In the genomic region with DNA sequence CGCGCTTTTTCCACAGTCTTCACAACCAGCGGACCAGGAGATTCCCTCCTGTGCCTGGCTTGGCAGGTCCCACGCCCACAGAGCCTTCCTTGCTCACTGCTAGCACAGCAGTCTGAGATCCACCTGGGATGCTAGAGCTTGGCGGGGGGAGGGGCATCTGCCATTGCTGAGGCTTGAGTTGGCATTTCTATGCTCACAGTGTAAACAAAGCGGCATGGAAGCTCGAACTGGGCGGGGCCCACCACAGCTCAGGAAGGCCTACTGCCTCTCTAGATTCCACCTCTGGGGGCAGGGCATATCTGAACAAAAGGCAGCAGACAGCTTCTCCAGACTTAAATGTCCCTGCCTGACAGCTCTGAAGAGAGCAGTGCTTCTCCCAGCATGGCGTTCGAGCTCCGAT, we compare ENCODE assay signal across 7 cellular contexts. TPM values are rescaled to one million over a fixed set of nuclear protein-coding genes. Genes with fewer than 3 reads are reported as not detected.
DNase-seq lines count a peak whose midpoint lies in the region; ATAC-seq and TF ChIP-seq lines count a peak whose summit lies in the region.
"Not testable (repeated sequence)": the region's sequence is repeated elsewhere in the genome, so short reads cannot be mapped to it uniquely, and the experiment has no call there.

No MANE protein-coding gene starts in this region.

- H3K36me3 ChIP-seq in H7 (replicated peaks; ENCODE audit: control insufficient read depth, insufficient read depth, low read length): not testable (repeated sequence)

- TF ChIP-seq CTCF in RWPE1 (conservative IDR thresholded peaks at IDR 0.05; ENCODE audit: low read depth); foreskin keratinocyte (conservative IDR thresholded peaks at IDR 0.05): not testable (repeated sequence)

- H3K4me1 ChIP-seq in foreskin keratinocyte: not testable (repeated sequence)

- not testable (repeated sequence) for H3K27me3 ChIP-seq in H7 (ENCODE audit: control insufficient read depth, insufficient read depth, low read length); foreskin keratinocyte

- POLR2A ChIA-PET in RWPE1 (lab: Yijun Ruan, JAX; ENCODE audit: low non-redundant PET): not testable (repeated sequence)

- peak; percentile 64 for DNase-seq in Caki2 (ENCODE audit: low read depth)
- peak; percentile 37 for DNase-seq in H7
- DNase-seq in M059J (ENCODE audit: low read depth): peak; percentile 47
- peak; percentile 17 for DNase-seq in RWPE1 (ENCODE audit: low spot score)
- DNase-seq in amniotic epithelial cell (ENCODE audit: low read depth): peak; percentile 29
- peak in 1 of 2 donors; percentile 35 for DNase-seq in foreskin keratinocyte
- DNase-seq in kidney tubule cell (ENCODE audit: low spot score): peak; percentile 47

- not testable (repeated sequence) for H3K27ac ChIP-seq in RWPE1, foreskin keratinocyte

- peak; percentile 23 for ATAC-seq in foreskin keratinocyte

- CTCF ChIA-PET in RWPE1 (lab: Yijun Ruan, JAX): not testable (repeated sequence)

- not testable (repeated sequence) for H3K4me3 ChIP-seq in H7 (ENCODE audit: insufficient read depth, low read depth, low read length)

- in situ Hi-C loops in Caki2 (cut with HindIII; ENCODE audit: low pct_unique_long_range_greater_than_20kb, low sequenced_read_pairs): not testable (repeated sequence)

RNA-seq across cellular contexts. Expression of a gene that starts 35.7 kb away (rescaled TPM):
- total RNA-seq in Caki2 (2014; rRNA removed; shearing (Covaris generic); ENCODE audit: low replicate concordance): 0.09 and 0.71 TPM in 2 replicates
- total RNA-seq in H7 (2014; rRNA removed; shearing (Covaris generic)): 1.2 and 1.3 TPM in 2 replicates
- 3.5 and 4.4 TPM in 2 replicates for total RNA-seq in M059J (2014; rRNA removed; shearing (Covaris generic))
- total RNA-seq in foreskin keratinocyte: 8.6 and 9.7 TPM in 2 replicates
- polyA plus RNA-seq in foreskin keratinocyte: 1.6 and 1.7 TPM in 2 replicates

RNA-seq across cellular contexts. Expression of a gene that starts 42.3 kb away (rescaled TPM):
- total RNA-seq in Caki2 (2014; rRNA removed; shearing (Covaris generic); ENCODE audit: low replicate concordance): 31.1 and 44.3 TPM in 2 replicates
- 28.4 and 35.6 TPM in 2 replicates for total RNA-seq in H7 (2014; rRNA removed; shearing (Covaris generic))
- 32.3 and 50.0 TPM in 2 replicates for total RNA-seq in M059J (2014; rRNA removed; shearing (Covaris generic))
- total RNA-seq in foreskin keratinocyte: 119 and 120 TPM in 2 replicates
- polyA plus RNA-seq in foreskin keratinocyte: 23.8 and 29.1 TPM in 2 replicates

RNA-seq across cellular contexts. Expression of a gene that starts 49.7 kb away (rescaled TPM):
- 13.1 and 13.6 TPM in 2 replicates for total RNA-seq in Caki2 (2014; rRNA removed; shearing (Covaris generic); ENCODE audit: low replicate concordance)
- total RNA-seq in H7 (2014; rRNA removed; shearing (Covaris generic)): 1.2 and 1.5 TPM in 2 replicates
- total RNA-seq in M059J (2014; rRNA removed; shearing (Covaris generic)): 16.7 and 19.8 TPM in 2 replicates
- total RNA-seq in foreskin keratinocyte: 6.8 and 7.5 TPM in 2 replicates
- 5.9 and 8.8 TPM in 2 replicates for polyA plus RNA-seq in foreskin keratinocyte
